ENCODE assay signal across 15 cellular contexts in genomic region chr7:34060548-34060947, GRCh38.
DNase-seq lines count a peak whose midpoint lies in the region; ATAC-seq and TF ChIP-seq lines count a peak whose summit lies in the region.
"Had no signal": no experiment of that assay in that cellular context is flagged by ENCODE, and none has a peak within 500 bp of the region (broad histone marks: within the 10 kb centered on the region; RNA-seq: fewer than 3 reads in every experiment).

No MANE protein-coding gene starts in this region.

- peak; percentile 88 for DNase-seq in GM23248
- peak; percentile 64 for DNase-seq in fibroblast of the conjunctiva (ENCODE audit: low read depth)
- DNase-seq in retinal pigment epithelial cell (ENCODE audit: low read depth) = peak; percentile 54
- DNase-seq in COLO668 (lab: John Stamatoyannopoulos, UW; ENCODE audit: unreplicated experiment) = no peak
- DNase-seq in occipital lobe (lab: John Stamatoyannopoulos, UW) = no peak
- DNase-seq in NCI-H446 treated with DMSO at 0.1 percent for 48 hours (lab: John Stamatoyannopoulos, UW) = no peak
- DNase-seq: activated CD4-positive, alpha-beta T cell treated with anti-CD3 and anti-CD28 coated beads for 1 hour; activated T-cell treated with anti-CD3 and anti-CD28 coated beads for 4 hours; cortex of kidney; kidney; naive thymus-derived CD8-positive, alpha-beta T cell; NCI-H1048; stomach had no signal

- ATAC-seq in SK-N-SH treated with all-trans-retinoic acid at 6 μM for 48 hours = peak; percentile 63
- ATAC-seq: naive thymus-derived CD8-positive, alpha-beta T cell had no signal

- H3K4me1 ChIP-seq in GM23248 (ENCODE audit: insufficient read depth) = peaks cover 53% of the 10 kb centered on the region

- no peaks in the 10 kb centered on the region for H3K9me2 ChIP-seq in GM23248 (ENCODE audit: insufficient read depth)

- in situ Hi-C loops in GM23248 (cut with MboI) = no loop called here

- H3K27me3 ChIP-seq in GM23248 (replicated peaks; ENCODE audit: insufficient read depth) = no peaks in the 10 kb centered on the region
- H3K27me3 ChIP-seq: gastroesophageal sphincter, stomach had no signal

- H3K9me3 ChIP-seq in GM23248 (ENCODE audit: low read depth) = no peaks in the 10 kb centered on the region
- H3K9me3 ChIP-seq: gastroesophageal sphincter, stomach had no signal

- H3K9ac ChIP-seq in GM23248 = peak overlapping the region; percentile 44

- peak overlapping the region; percentile 86 for H3K27ac ChIP-seq in GM23248
- H3K27ac ChIP-seq: stomach had no signal

- H3F3A ChIP-seq in GM23248 (ENCODE audit: insufficient read depth) = peaks cover 64% of the 10 kb centered on the region

- peak overlapping the region; percentile 3 for H3K4me2 ChIP-seq in GM23248 (ENCODE audit: unreplicated experiment)

- no peaks in the 10 kb centered on the region for H4K20me1 ChIP-seq in GM23248 (ENCODE audit: insufficient read depth)

- H3K4me3 ChIP-seq in GM23248 (no peak overlapping the region), retinal pigment epithelial cell (ENCODE audit: low read length) (no peak overlapping the region)
- H3K4me3 ChIP-seq: gastroesophageal sphincter, stomach had no signal

- no peak overlapping the region for H2AFZ ChIP-seq in GM23248

- H3K79me2 ChIP-seq in GM23248 (ENCODE audit: insufficient read depth) = no peaks in the 10 kb centered on the region

- TF ChIP-seq CTCF in retinal pigment epithelial cell (conservative IDR thresholded peaks at IDR 0.05; ENCODE audit: low read depth, low read length) = no peak

- H3K36me3 ChIP-seq in GM23248 (ENCODE audit: low read depth) = peaks cover 53% of the 10 kb centered on the region

TF ChIP-seq in SK-N-SH treated with all-trans-retinoic acid at 6 μM for 48 hours, 23 proteins besides CTCF, POLR2A, EP300 and RAD21:
- TF ChIP-seq PPARA (CRISPR knock-in tag; IDR thresholded peaks at IDR 0.05; ENCODE audit: borderline replicate concordance) (no peak), SNAI2 (CRISPR knock-in tag; IDR thresholded peaks at IDR 0.05) (no peak), TOX (CRISPR knock-in tag; IDR thresholded peaks at IDR 0.05; ENCODE audit: borderline replicate concordance) (no peak), ZNF70 (CRISPR knock-in tag; IDR thresholded peaks at IDR 0.05) (no peak), PATZ1 (CRISPR knock-in tag; IDR thresholded peaks at IDR 0.05; ENCODE audit: borderline replicate concordance) (no peak), GLIS3 (CRISPR knock-in tag; IDR thresholded peaks at IDR 0.05) (no peak), ZC3H10 (CRISPR knock-in tag; IDR thresholded peaks at IDR 0.05) (no peak), CSDC2 (CRISPR knock-in tag; IDR thresholded peaks at IDR 0.05) (no peak), ZNF8 (CRISPR knock-in tag; IDR thresholded peaks at IDR 0.05) (no peak), ZFP30 (CRISPR knock-in tag; IDR thresholded peaks at IDR 0.05) (no peak), BACH2 (CRISPR knock-in tag; IDR thresholded peaks at IDR 0.05; ENCODE audit: borderline replicate concordance) (no peak), ESRRG (CRISPR knock-in tag; IDR thresholded peaks at IDR 0.05) (no peak), ZFP3 (CRISPR knock-in tag; IDR thresholded peaks at IDR 0.05) (no peak), ARNTL (CRISPR knock-in tag; IDR thresholded peaks at IDR 0.05; ENCODE audit: borderline replicate concordance, low read depth) (no peak)
- TF ChIP-seq, protein P1, sequence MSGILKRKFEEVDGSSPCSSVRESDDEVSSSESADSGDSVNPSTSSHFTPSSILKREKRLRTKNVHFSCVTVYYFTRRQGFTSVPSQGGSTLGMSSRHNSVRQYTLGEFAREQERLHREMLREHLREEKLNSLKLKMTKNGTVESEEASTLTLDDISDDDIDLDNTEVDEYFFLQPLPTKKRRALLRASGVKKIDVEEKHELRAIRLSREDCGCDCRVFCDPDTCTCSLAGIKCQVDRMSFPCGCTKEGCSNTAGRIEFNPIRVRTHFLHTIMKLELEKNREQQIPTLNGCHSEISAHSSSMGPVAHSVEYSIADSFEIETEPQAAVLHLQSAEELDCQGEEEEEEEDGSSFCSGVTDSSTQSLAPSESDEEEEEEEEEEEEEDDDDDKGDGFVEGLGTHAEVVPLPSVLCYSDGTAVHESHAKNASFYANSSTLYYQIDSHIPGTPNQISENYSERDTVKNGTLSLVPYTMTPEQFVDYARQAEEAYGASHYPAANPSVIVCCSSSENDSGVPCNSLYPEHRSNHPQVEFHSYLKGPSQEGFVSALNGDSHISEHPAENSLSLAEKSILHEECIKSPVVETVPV (CRISPR knock-in tag; IDR thresholded peaks at IDR 0.05) = no peak
- TF ChIP-seq, protein P2, sequence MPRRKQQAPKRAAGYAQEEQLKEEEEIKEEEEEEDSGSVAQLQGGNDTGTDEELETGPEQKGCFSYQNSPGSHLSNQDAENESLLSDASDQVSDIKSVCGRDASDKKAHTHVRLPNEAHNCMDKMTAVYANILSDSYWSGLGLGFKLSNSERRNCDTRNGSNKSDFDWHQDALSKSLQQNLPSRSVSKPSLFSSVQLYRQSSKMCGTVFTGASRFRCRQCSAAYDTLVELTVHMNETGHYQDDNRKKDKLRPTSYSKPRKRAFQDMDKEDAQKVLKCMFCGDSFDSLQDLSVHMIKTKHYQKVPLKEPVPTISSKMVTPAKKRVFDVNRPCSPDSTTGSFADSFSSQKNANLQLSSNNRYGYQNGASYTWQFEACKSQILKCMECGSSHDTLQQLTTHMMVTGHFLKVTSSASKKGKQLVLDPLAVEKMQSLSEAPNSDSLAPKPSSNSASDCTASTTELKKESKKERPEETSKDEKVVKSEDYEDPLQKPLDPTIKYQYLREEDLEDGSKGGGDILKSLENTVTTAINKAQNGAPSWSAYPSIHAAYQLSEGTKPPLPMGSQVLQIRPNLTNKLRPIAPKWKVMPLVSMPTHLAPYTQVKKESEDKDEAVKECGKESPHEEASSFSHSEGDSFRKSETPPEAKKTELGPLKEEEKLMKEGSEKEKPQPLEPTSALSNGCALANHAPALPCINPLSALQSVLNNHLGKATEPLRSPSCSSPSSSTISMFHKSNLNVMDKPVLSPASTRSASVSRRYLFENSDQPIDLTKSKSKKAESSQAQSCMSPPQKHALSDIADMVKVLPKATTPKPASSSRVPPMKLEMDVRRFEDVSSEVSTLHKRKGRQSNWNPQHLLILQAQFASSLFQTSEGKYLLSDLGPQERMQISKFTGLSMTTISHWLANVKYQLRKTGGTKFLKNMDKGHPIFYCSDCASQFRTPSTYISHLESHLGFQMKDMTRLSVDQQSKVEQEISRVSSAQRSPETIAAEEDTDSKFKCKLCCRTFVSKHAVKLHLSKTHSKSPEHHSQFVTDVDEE (CRISPR knock-in tag; IDR thresholded peaks at IDR 0.05) = no peak
TF ChIP-seq in SK-N-SH treated with all-trans-retinoic acid at 6 μM for 48 hours: peak in this region for 0.

Comparison
In these comparisons a context has a peak if more than half of its experiments do, and no peak if none do; other contexts are left out.
1. DNase-seq: peak in GM23248 (single experiment), fibroblast of the conjunctiva (single experiment) and retinal pigment epithelial cell (single experiment); none in COLO668 (single experiment), occipital lobe (single experiment) and NCI-H446 treated with DMSO at 0.1 percent for 48 hours (single experiment).